ENCODE assay signal across 14 cellular contexts in the genomic region with DNA sequence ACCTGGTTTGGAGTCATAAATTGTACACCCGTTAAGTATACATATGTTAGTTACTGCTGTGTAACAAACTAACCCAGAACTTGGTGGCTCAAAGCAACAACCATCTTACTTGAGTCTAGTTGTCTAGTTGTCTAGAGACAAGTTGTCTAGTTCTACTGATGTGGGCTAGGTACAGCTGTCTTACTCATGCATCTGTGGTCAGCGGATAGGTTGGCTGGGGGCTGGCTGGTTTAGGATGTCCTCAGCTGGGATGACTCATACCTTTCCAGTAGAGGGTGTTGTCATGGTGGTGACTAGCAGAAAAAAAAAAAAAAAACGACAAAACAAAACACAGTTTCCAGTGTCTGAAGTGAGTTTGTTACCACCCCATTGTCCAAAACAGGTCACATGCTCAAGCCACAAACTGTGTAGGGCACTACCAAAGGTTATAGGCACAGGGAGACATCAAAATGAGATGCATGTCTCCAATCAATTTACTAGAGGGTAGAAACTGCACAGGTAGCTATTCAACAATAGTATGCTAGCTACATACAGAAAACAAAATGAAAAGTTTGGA.
DNase-seq lines count a peak whose midpoint lies in the region; TF ChIP-seq lines count a peak whose summit lies in the region.
"Had no signal": no experiment of that assay in that cellular context is flagged by ENCODE, and none has a peak within 500 bp of the region (broad histone marks: within the 10 kb centered on the region; RNA-seq: fewer than 3 reads in every experiment).

No MANE protein-coding gene starts in this region.

- DNase-seq in NK-92 treated with Interleukin-12 subunit alpha and Interleukin-12 subunit beta, amount 100 ng/mL, for 24 hours (lab: John Stamatoyannopoulos, UW) = peak; percentile 27
- DNase-seq in NK-92 (lab: John Stamatoyannopoulos, UW; ENCODE audit: unreplicated experiment) (no peak), astrocyte of the spinal cord (ENCODE audit: low read depth, low spot score) (peak; percentile 84), non-pigmented ciliary epithelial cell (ENCODE audit: low read depth) (peak; percentile 49), NOMO-1 (lab: John Stamatoyannopoulos, UW; ENCODE audit: unreplicated experiment in 2 of 2) (no peak), NCI-H1092 treated with DMSO at 0.1 percent for 48 hours (lab: John Stamatoyannopoulos, UW) (no peak), GM19238 (ENCODE audit: insufficient read length, low spot score) (no peak)
- peak; percentile 6 for DNase-seq in Jurkat, Clone E6-1 (ENCODE audit: low read depth, low spot score)
- DNase-seq: activated CD4-positive, alpha-beta T cell treated with anti-CD3 and anti-CD28 coated beads, Interleukin-2, amount 50 U/mL, for 4 hours; effector CD8-positive, alpha-beta T cell; GDM1; Kasumi-1; NCI-H510A had no signal

- in situ Hi-C loops in astrocyte of the spinal cord (cut with HindIII; ENCODE audit: low sequenced_read_pairs) = no loop called here

- no peak for TF ChIP-seq CTCF in astrocyte of the spinal cord (IDR thresholded peaks at IDR 0.05; ENCODE audit: low read depth, low read length)

- no peak overlapping the region for H3K4me3 ChIP-seq in Jurkat, Clone E6-1 (ENCODE audit: low read length)
- no peak overlapping the region for H3K4me3 ChIP-seq in astrocyte of the spinal cord (ENCODE audit: low read depth, low read length)
- H3K4me3 ChIP-seq: skin epidermis had no signal

Comparison
In these comparisons a context has a peak if more than half of its experiments do, and no peak if none do; other contexts are left out.
1. DNase-seq: peak in NK-92 treated with Interleukin-12 subunit alpha and Interleukin-12 subunit beta, amount 100 ng/mL, for 24 hours (single experiment), Jurkat, Clone E6-1 (single experiment), astrocyte of the spinal cord (single experiment) and non-pigmented ciliary epithelial cell (single experiment); none in NK-92 (single experiment), NOMO-1 (0 of 2), NCI-H1092 treated with DMSO at 0.1 percent for 48 hours (single experiment) and GM19238 (single experiment).